22 cellular contexts compared by ENCODE assay signal in genomic region chr11:45410391-45411215, GRCh38.
A peak's percentile ranks its signal among the peaks of the same experiment; 100 is the strongest.
DNase-seq lines count a peak whose midpoint lies in the region; TF ChIP-seq lines count a peak whose summit lies in the region.
"Had no signal": no experiment of that assay in that cellular context is flagged by ENCODE, and none has a peak within 500 bp of the region (broad histone marks: within the 10 kb centered on the region; RNA-seq: fewer than 3 reads in every experiment).

No MANE protein-coding gene starts in this region.

- peak overlapping the region in 2 of 5 experiments; percentile 9 to 25 for H3K4me3 Mint-ChIP-seq in brain
- H3K4me3 Mint-ChIP-seq: activated CD8-positive, alpha-beta T cell treated with anti-CD3 and anti-CD28 coated beads, Interleukin-2, amount 10 ng/mL, durations not matched to agents 7 days and 5 days; activated T-cell treated with anti-CD3 and anti-CD28 coated beads, Interleukin-2, amount 50 U/mL, for 24 hours had no signal

- H3K27ac Mint-ChIP-seq in brain: peak overlapping the region in 3 of 5 experiments; percentile 56 to 96 (median 95)
- H3K27ac Mint-ChIP-seq: activated CD8-positive, alpha-beta T cell treated with anti-CD3 and anti-CD28 coated beads, Interleukin-2, amount 10 ng/mL, durations not matched to agents 7 days and 5 days; activated T-cell treated with anti-CD3 and anti-CD28 coated beads, Interleukin-2, amount 50 U/mL, for 24 hours had no signal

- in situ Hi-C loops in GM13977 (cut with MboI; ENCODE audit: low pct_unique_long_range_greater_than_20kb, low sequenced_read_pairs, unreplicated experiment): no loop called here

- DNase-seq in NCI-H2227 (lab: John Stamatoyannopoulos, UW; ENCODE audit: unreplicated experiment): peak; percentile 15
- no peak for DNase-seq in NCI-H2227 treated with DMSO at 0.1 percent for 48 hours (lab: John Stamatoyannopoulos, UW)
- DNase-seq in islet precursor cell: peak; percentile 74
- peak; percentile 54 for DNase-seq in retina
- DNase-seq in GM13977 (ENCODE audit: low spot score): no peak
- no peak for DNase-seq in GM19240 (ENCODE audit: insufficient read length, low spot score)
- DNase-seq in DMS53 (lab: John Stamatoyannopoulos, UW): no peak
- DNase-seq: activated CD8-positive, alpha-beta T cell treated with anti-CD3 and anti-CD28 coated beads, Interleukin-2, amount 10 ng/mL, durations not matched to agents 7 days and 5 days; activated naive CD4-positive, alpha-beta T cell; activated T-cell treated with anti-CD3 and anti-CD28 coated beads, Interleukin-2, amount 50 U/mL, for 24 hours; amniotic stem cell; BE2C; central memory CD4-positive, alpha-beta T cell; COR-L47; foreskin melanocyte; left lung; NCI-H187; NCI-H446 treated with DMSO at 0.1 percent for 48 hours; right cardiac atrium; stimulated activated CD8-positive, alpha-beta memory T cell treated with anti-CD3 and anti-CD28 coated beads, Interleukin-4, amount 100 ng/mL, for 48 hours; T1000 had no signal

- peaks cover 0 to 4% (median 0%) of the 10 kb centered on the region in 5 experiments for H3K9me3 Mint-ChIP-seq in brain
- H3K9me3 Mint-ChIP-seq: activated T-cell treated with anti-CD3 and anti-CD28 coated beads, Interleukin-2, amount 50 U/mL, for 24 hours had no signal

- H3K4me1 Mint-ChIP-seq in brain: peaks cover 11% of the 10 kb centered on the region

- H3K27me3 Mint-ChIP-seq in brain: no peaks in the 10 kb centered on the region

- TF ChIP-seq CTCF in brain (conservative IDR thresholded peaks at IDR 0.05) (no peak), GM13977 (IDR thresholded peaks at IDR 0.05; ENCODE audit: extremely low read depth, insufficient read depth, missing control alignments) (no peak)

- H3K36me3 Mint-ChIP-seq in brain: no peaks in the 10 kb centered on the region

Comparison
In these comparisons a context has a peak if more than half of its experiments do, and no peak if none do; other contexts are left out.
1. DNase-seq: peak in NCI-H2227 (single experiment), islet precursor cell (single experiment) and retina (single experiment); none in NCI-H2227 treated with DMSO at 0.1 percent for 48 hours (single experiment), GM13977 (single experiment), GM19240 (single experiment) and DMS53 (single experiment).